In the genomic region with DNA sequence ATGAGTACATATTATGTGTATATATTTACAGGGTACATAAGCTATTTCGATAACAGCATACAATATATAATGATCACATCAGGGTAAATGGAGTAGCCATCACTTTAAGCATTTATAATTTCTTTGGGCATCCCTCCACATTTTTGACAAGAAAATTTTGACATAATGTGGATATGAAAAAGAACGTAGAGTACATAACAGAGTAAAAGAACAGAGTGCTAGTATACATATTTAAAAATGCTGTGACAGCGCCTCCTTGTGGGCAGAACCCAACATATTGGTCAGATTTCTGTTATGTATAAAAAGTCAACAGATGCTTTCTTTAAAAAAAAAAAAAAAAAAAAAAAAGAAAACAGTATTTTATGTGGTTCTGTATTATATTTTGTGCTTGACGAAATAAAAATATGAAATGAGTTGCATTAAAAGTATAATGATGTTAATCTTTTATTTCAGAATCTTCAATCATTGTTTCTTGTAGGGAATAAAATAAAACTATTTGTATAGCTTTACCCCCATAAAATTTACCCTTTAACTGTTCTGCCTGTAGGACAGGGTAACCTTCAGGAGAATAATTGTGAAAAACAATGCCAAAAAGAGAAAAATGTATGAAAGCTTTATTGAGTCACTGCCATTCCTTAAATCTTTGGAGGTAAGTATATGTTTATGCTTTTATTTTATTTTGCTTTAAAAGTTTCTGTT, we compare ENCODE assay signal across 8 cellular contexts. TPM values are rescaled to one million over a fixed set of nuclear protein-coding genes. Genes with fewer than 3 reads are reported as not detected.
DNase-seq lines count a peak whose midpoint lies in the region; ATAC-seq and TF ChIP-seq lines count a peak whose summit lies in the region.

No MANE protein-coding gene starts in this region.

- H3K9me3 Mint-ChIP-seq in endothelial cell (ENCODE audit: unreplicated experiment) (no peaks in the 10 kb centered on the region), natural killer cell (no peaks in the 10 kb centered on the region)

- ATAC-seq in HG03064 (IDR thresholded peaks at IDR 0.05; ENCODE audit: low read depth, unreplicated experiment) (peak; percentile 59), natural killer cell (peak; percentile 77 to 83 (median 79)), HG03175 (IDR thresholded peaks at IDR 0.05; ENCODE audit: unreplicated experiment) (no peak)

- H3K4me1 Mint-ChIP-seq in endothelial cell (ENCODE audit: unreplicated experiment): peaks cover 2% of the 10 kb centered on the region
- no peaks in the 10 kb centered on the region for H3K4me1 Mint-ChIP-seq in natural killer cell

- H3K36me3 Mint-ChIP-seq in endothelial cell (ENCODE audit: low read depth, unreplicated experiment) (peaks cover 2% of the 10 kb centered on the region), natural killer cell (no peaks in the 10 kb centered on the region)

- peak; percentile 44 for DNase-seq in AG09319 (ENCODE audit: extremely low read depth, low read depth)
- peak; percentile 10 for DNase-seq in NCI-H82 treated with DMSO at 0.1 percent for 48 hours (lab: John Stamatoyannopoulos, UW; ENCODE audit: unreplicated experiment)
- DNase-seq in activated CD8-positive, alpha-beta memory T cell treated with anti-CD3 and anti-CD28 coated beads for 24 hours: peak; percentile 87
- peak; percentile 67 for DNase-seq in endothelial cell (ENCODE audit: low spot score)
- peak; percentile 67 for DNase-seq in natural killer cell
- DNase-seq in stimulated activated naive CD4-positive, alpha-beta T cell treated with Interleukin-2 at 50 U/mL for 16 hours (lab: John Stamatoyannopoulos, UW): peak; percentile 64

- H3K27me3 Mint-ChIP-seq in endothelial cell (ENCODE audit: unreplicated experiment): no peaks in the 10 kb centered on the region
- peaks cover 2 to 7% of the 10 kb centered on the region in 2 donors for H3K27me3 Mint-ChIP-seq in natural killer cell (ENCODE audit: low read depth in 2 of 2)

- intact Hi-C loops in natural killer cell (cut with micrococcal nuclease): loop anchor here (1.0 to 2.0 kb wide), 2 partner anchors 204 to 357 kb away; no protein-coding TSS in a partner anchor

- TF ChIP-seq CTCF in AG09319 (IDR thresholded peaks at IDR 0.05; ENCODE audit: low read depth, low read length) (peak; percentile 51), endothelial cell (IDR thresholded peaks at IDR 0.05; ENCODE audit: unreplicated experiment) (peak; percentile 92), natural killer cell (IDR thresholded peaks at IDR 0.05) (peak; percentile 91)

- no peak overlapping the region for H3K4me3 Mint-ChIP-seq in endothelial cell (ENCODE audit: unreplicated experiment)
- H3K4me3 Mint-ChIP-seq in natural killer cell: no peak overlapping the region

- H3K27ac Mint-ChIP-seq in endothelial cell (ENCODE audit: unreplicated experiment) (no peak overlapping the region), natural killer cell (no peak overlapping the region)

RNA-seq across cellular contexts. Expression of gene HBP1, which starts 18.3 kb away (rescaled TPM):
- total RNA-seq in endothelial cell (ENCODE audit: unreplicated experiment) (50.9 TPM), natural killer cell (100 to 1,000 TPM; 186 to 249 (median 243) TPM)

Comparison
In these comparisons a context has a peak if more than half of its experiments do, and no peak if none do; other contexts are left out.
1. DNase-seq: peak in every context shown above with its lines; median percentile 87 in activated CD8-positive, alpha-beta memory T cell treated with anti-CD3 and anti-CD28 coated beads for 24 hours; 67 in endothelial cell; 67 in natural killer cell; 64 in stimulated activated naive CD4-positive, alpha-beta T cell treated with Interleukin-2 at 50 U/mL for 16 hours; 44 in AG09319; 10 in NCI-H82 treated with DMSO at 0.1 percent for 48 hours.